19 cellular contexts compared by ENCODE assay signal in genomic region chr12:50297996-50298395, GRCh38. TPM values are rescaled to one million over a fixed set of nuclear protein-coding genes. Genes with fewer than 3 reads are reported as not detected.
DNase-seq lines count a peak whose midpoint lies in the region; ATAC-seq and TF ChIP-seq lines count a peak whose summit lies in the region.
"Had no signal": no experiment of that assay in that cellular context is flagged by ENCODE, and none has a peak within 500 bp of the region (broad histone marks: within the 10 kb centered on the region; RNA-seq: fewer than 3 reads in every experiment).

No MANE protein-coding gene starts in this region.

- BruUV-seq in MCF 10A (replicated peaks; lab: Mats Ljungman, UMichigan), result no TSS peak

- ATAC-seq in central memory CD8-positive, alpha-beta T cell (replicated peaks; ENCODE audit: extremely low read depth, poor library complexity, severe bottlenecking), result no peak
- peak; percentile 47 for ATAC-seq in lung (ENCODE audit: insufficient read depth, low FRiP score)
- ATAC-seq in HG03460 (IDR thresholded peaks at IDR 0.05; ENCODE audit: unreplicated experiment), result no peak
- ATAC-seq in HG03354 (IDR thresholded peaks at IDR 0.05; ENCODE audit: poor library complexity, severe bottlenecking, unreplicated experiment), result no peak
- ATAC-seq: GM23338; lower lobe of right lung; naive thymus-derived CD4-positive, alpha-beta T cell had no signal

- H3K4me3 ChIP-seq in lung, result no peak overlapping the region
- no peak overlapping the region for H3K4me3 ChIP-seq in urinary bladder (ENCODE audit: low read depth, low read length)
- H3K4me3 ChIP-seq: GM23338, lower lobe of right lung, ovary had no signal

- POLR2A ChIA-PET in MCF 10A (lab: Yijun Ruan, JAX), result interaction anchor here (0.6 to 1.1 kb wide), 5 partner anchors 9 to 95 kb away, joined by 3 to 5 read pairs (median 3); no protein-coding TSS in a partner anchor

- H3K9me3 ChIP-seq in lung (ENCODE audit: control insufficient read depth in 2 of 2, insufficient read depth in 1 of 2, low read length in 1 of 2), result no peaks in the 10 kb centered on the region
- H3K9me3 ChIP-seq: lower lobe of right lung, ovary had no signal

- no peaks in the 10 kb centered on the region for H3K4me1 Mint-ChIP-seq in MCF 10A (ENCODE audit: insufficient read depth, unreplicated experiment)
- H3K4me1 Mint-ChIP-seq in central memory CD8-positive, alpha-beta T cell, result no peaks in the 10 kb centered on the region
- H3K4me1 Mint-ChIP-seq: activated CD4-positive, alpha-beta T cell treated with anti-CD3 and anti-CD28 coated beads, Interleukin-2, amount 10 ng/mL, durations not matched to agents 7 days and 5 days; GM23338 had no signal

- no peak for TF ChIP-seq CTCF in MCF 10A (IDR thresholded peaks at IDR 0.05; ENCODE audit: unreplicated experiment)
- TF ChIP-seq CTCF in lung (IDR thresholded peaks at IDR 0.05; ENCODE audit: control extremely low read depth, extremely low read depth), result no peak

- H3K4me1 ChIP-seq in lung (ENCODE audit: control insufficient read depth in 2 of 2, insufficient read depth in 2 of 2, low read length in 2 of 2), result peaks cover 2 to 5% of the 10 kb centered on the region in 2 donors
- H3K4me1 ChIP-seq in urinary bladder (ENCODE audit: insufficient read depth), result no peaks in the 10 kb centered on the region

- no peaks in the 10 kb centered on the region for H3K9me3 Mint-ChIP-seq in MCF 10A (ENCODE audit: unreplicated experiment)
- no peaks in the 10 kb centered on the region for H3K9me3 Mint-ChIP-seq in central memory CD8-positive, alpha-beta T cell
- H3K9me3 Mint-ChIP-seq: activated CD4-positive, alpha-beta T cell treated with anti-CD3 and anti-CD28 coated beads, Interleukin-2, amount 10 ng/mL, durations not matched to agents 7 days and 5 days; activated T-helper 2 cell treated with anti-CD3 and anti-CD28 coated beads, Interferon-gamma antibody, Interleukin-2, Interleukin-4, amounts not matched to agents 10 μg/mL and 5 μg/mL and 100 μg/mL, durations not matched to agents 14 hours and 24 hours and 36 hours; GM23338; stimulated activated naive CD8-positive, alpha-beta T cell treated with anti-CD3 and anti-CD28 coated beads, Interleukin-15, Interleukin-2, amounts not matched to agents 100 ng/mL and 50 ng/mL, for 24 hours had no signal

- H3K36me3 ChIP-seq in lung (ENCODE audit: control insufficient read depth in 2 of 2, insufficient read depth in 2 of 2, low read length in 2 of 2), result peaks cover 0 to 2% of the 10 kb centered on the region in 2 donors
- no peaks in the 10 kb centered on the region for H3K36me3 ChIP-seq in urinary bladder (ENCODE audit: insufficient read depth)
- H3K36me3 ChIP-seq: lower lobe of right lung, ovary had no signal

- WGBS in lung, 2 donors, result 61 to 64% methylated on average over 1 of the region's 1 CpG
- 65% methylated on average over 1 of the region's 1 CpG for WGBS in urinary bladder

- in situ Hi-C loops in T47D (cut with HindIII; ENCODE audit: low pct_unique_long_range_greater_than_20kb, low sequenced_read_pairs), result no loop called here

- no peaks in the 10 kb centered on the region for H3K27me3 ChIP-seq in lung (ENCODE audit: control insufficient read depth, insufficient read depth)
- H3K27me3 ChIP-seq: ovary had no signal

- H3K27ac Mint-ChIP-seq in MCF 10A (ENCODE audit: low read depth, unreplicated experiment), result no peak overlapping the region
- peak overlapping the region; percentile 15 for H3K27ac Mint-ChIP-seq in central memory CD8-positive, alpha-beta T cell (ENCODE audit: low read depth)
- H3K27ac Mint-ChIP-seq: activated CD4-positive, alpha-beta T cell treated with anti-CD3 and anti-CD28 coated beads, Interleukin-2, amount 10 ng/mL, durations not matched to agents 7 days and 5 days; activated T-helper 2 cell treated with anti-CD3 and anti-CD28 coated beads, Interferon-gamma antibody, Interleukin-2, Interleukin-4, amounts not matched to agents 10 μg/mL and 5 μg/mL and 100 μg/mL, durations not matched to agents 14 hours and 24 hours and 36 hours; stimulated activated naive CD8-positive, alpha-beta T cell treated with anti-CD3 and anti-CD28 coated beads, Interleukin-15, Interleukin-2, amounts not matched to agents 100 ng/mL and 50 ng/mL, for 24 hours had no signal

- no peaks in the 10 kb centered on the region for H3K27me3 Mint-ChIP-seq in MCF 10A (ENCODE audit: insufficient read depth, unreplicated experiment)
- no peaks in the 10 kb centered on the region for H3K27me3 Mint-ChIP-seq in central memory CD8-positive, alpha-beta T cell
- H3K27me3 Mint-ChIP-seq: activated CD4-positive, alpha-beta T cell treated with anti-CD3 and anti-CD28 coated beads, Interleukin-2, amount 10 ng/mL, durations not matched to agents 7 days and 5 days; naive thymus-derived CD4-positive, alpha-beta T cell; stimulated activated naive CD8-positive, alpha-beta T cell treated with anti-CD3 and anti-CD28 coated beads, Interleukin-15, Interleukin-2, amounts not matched to agents 100 ng/mL and 50 ng/mL, for 24 hours had no signal

- H3K4me3 Mint-ChIP-seq in MCF 10A (ENCODE audit: unreplicated experiment), result no peak overlapping the region
- no peak overlapping the region for H3K4me3 Mint-ChIP-seq in central memory CD8-positive, alpha-beta T cell
- H3K4me3 Mint-ChIP-seq: activated CD4-positive, alpha-beta T cell treated with anti-CD3 and anti-CD28 coated beads, Interleukin-2, amount 10 ng/mL, durations not matched to agents 7 days and 5 days; GM23338; naive thymus-derived CD4-positive, alpha-beta T cell; stimulated activated naive CD8-positive, alpha-beta T cell treated with anti-CD3 and anti-CD28 coated beads, Interleukin-15, Interleukin-2, amounts not matched to agents 100 ng/mL and 50 ng/mL, for 24 hours had no signal

- CTCF ChIA-PET in MCF 10A (lab: Yijun Ruan, JAX), result interaction anchor here (0.5 to 1.1 kb wide), 3 partner anchors 8 to 107 kb away, joined by 3 to 4 read pairs (median 3); no protein-coding TSS in a partner anchor

- DNase-seq in T47D (ENCODE audit: low read depth in 1 of 2, low spot score in 1 of 2), result peak; percentile 45 to 88
- DNase-seq in MCF 10A (ENCODE audit: unreplicated experiment), result no peak
- DNase-seq in central memory CD8-positive, alpha-beta T cell (ENCODE audit: low spot score in 2 of 2), result no peak
- DNase-seq in lung (ENCODE audit: low spot score), result no peak
- no peak for DNase-seq in NCI-H2081 treated with DMSO at 0.1 percent for 48 hours (lab: John Stamatoyannopoulos, UW)
- DNase-seq: activated CD4-positive, alpha-beta T cell treated with anti-CD3 and anti-CD28 coated beads, Interleukin-2, amount 10 ng/mL, durations not matched to agents 7 days and 5 days; dermis blood vessel endothelial cell; lower lobe of right lung; naive thymus-derived CD4-positive, alpha-beta T cell; NCI-H1436 treated with DMSO at 0.1 percent for 48 hours; NCI-H446 treated with DMSO at 0.1 percent for 48 hours; ovary; stimulated activated CD4-positive, alpha-beta T cell treated with anti-CD3 and anti-CD28 coated beads, Interleukin-2, amount 100 ng/mL, for 24 hours had no signal

- H3K36me3 Mint-ChIP-seq in MCF 10A (ENCODE audit: insufficient read depth, unreplicated experiment), result no peaks in the 10 kb centered on the region
- H3K36me3 Mint-ChIP-seq in central memory CD8-positive, alpha-beta T cell (ENCODE audit: insufficient read depth), result no peaks in the 10 kb centered on the region

- H3K27ac ChIP-seq in lung (ENCODE audit: low read depth in 1 of 2, low read length in 1 of 2) (no peak overlapping the region), urinary bladder (ENCODE audit: low read depth) (peak overlapping the region; percentile 5)
- H3K27ac ChIP-seq: lower lobe of right lung, ovary had no signal

- intact Hi-C loops in MCF 10A (cut with micrococcal nuclease), result no loop called here

RNA-seq across cellular contexts. Expression of gene LIMA1, which starts 14.7 kb away (rescaled TPM):
- total RNA-seq in MCF 10A (2022) (65.5 and 86.0 TPM in 2 replicates), lung (10 to 100 TPM; 55.8 to 69.7 TPM), urinary bladder (137 TPM)
- polyA plus RNA-seq in lung (10 to 100 TPM; 25.0 to 35.5 TPM), urinary bladder (47.3 TPM)

Comparison
In these comparisons a context has a peak if more than half of its experiments do, and no peak if none do; other contexts are left out.
1. DNase-seq: peak in T47D (2 of 2); none in MCF 10A (single experiment), central memory CD8-positive, alpha-beta T cell (0 of 2), lung (single experiment) and NCI-H2081 treated with DMSO at 0.1 percent for 48 hours (single experiment).